Comparison of ENCODE assay signal across 15 cellular contexts in genomic region chr1:7389786-7390603, GRCh38.
DNase-seq lines count a peak whose midpoint lies in the region; ATAC-seq and TF ChIP-seq lines count a peak whose summit lies in the region.
"Had no signal": no experiment of that assay in that cellular context is flagged by ENCODE, and none has a peak within 500 bp of the region (broad histone marks: within the 10 kb centered on the region; RNA-seq: fewer than 3 reads in every experiment).

No MANE protein-coding gene starts in this region.

- H3K36me3 ChIP-seq in PC-3 (ENCODE audit: low read depth, low read length), result no peaks in the 10 kb centered on the region

- no peaks in the 10 kb centered on the region for H3K27me3 ChIP-seq in PC-3 (ENCODE audit: low read length)

- CTCF ChIA-PET in PC-3 (lab: Charles Lee), result no interaction called here

- H3K36me3 Mint-ChIP-seq in stimulated activated effector memory CD8-positive, alpha-beta T cell treated with anti-CD3 and anti-CD28 coated beads, Interleukin-12 subunit alpha, Interleukin-12 subunit beta, amount 100 ng/mL, for 72 hours, result no peaks in the 10 kb centered on the region
- H3K36me3 Mint-ChIP-seq: CD8-positive, alpha-beta T cell had no signal

- TF ChIP-seq CTCF in PC-3 (conservative IDR thresholded peaks at IDR 0.05; ENCODE audit: low read depth, low read length), result no peak

- no peaks in the 10 kb centered on the region for H3K79me2 ChIP-seq in PC-3 (ENCODE audit: low read length)

- no peaks in the 10 kb centered on the region for H3K9me2 ChIP-seq in PC-3 (replicated peaks; ENCODE audit: low read length)

- no peaks in the 10 kb centered on the region for H4K20me1 ChIP-seq in PC-3 (ENCODE audit: low read length)

- H3K4me2 ChIP-seq in PC-3 (ENCODE audit: low read length), result peak overlapping the region; percentile 35

- no peak overlapping the region for H3K27ac Mint-ChIP-seq in stimulated activated effector memory CD8-positive, alpha-beta T cell treated with anti-CD3 and anti-CD28 coated beads, Interleukin-12 subunit alpha, Interleukin-12 subunit beta, amount 100 ng/mL, for 72 hours
- H3K27ac Mint-ChIP-seq: activated T-helper 1 cell treated with anti-CD3 and anti-CD28 coated beads, Interleukin-12 subunit alpha, Interleukin-12 subunit beta, Interleukin-2, Interleukin-4 antibody, amounts not matched to agents 30 ng/mL and 10 ng/mL and 1 ng/mL, durations not matched to agents 14 hours and 24 hours and 36 hours; CD8-positive, alpha-beta T cell had no signal

- no TSS peak for BruUV-seq in PC-3 (replicated peaks; lab: Mats Ljungman, UMichigan)

- DNase-seq in PC-3 (peak; percentile 72), astrocyte of the hippocampus (ENCODE audit: low read depth, low spot score) (peak; percentile 20), left lobe of liver (ENCODE audit: low spot score) (peak; percentile 39)
- DNase-seq in stimulated activated effector memory CD8-positive, alpha-beta T cell treated with anti-CD3 and anti-CD28 coated beads, Interleukin-12 subunit alpha, Interleukin-12 subunit beta, amount 100 ng/mL, for 72 hours (ENCODE audit: low spot score in 2 of 2), result no peak
- DNase-seq: GDM1; GOT3; NK-92 treated with Interleukin-12 subunit alpha and Interleukin-12 subunit beta, amount 100 ng/mL, for 24 hours; stimulated activated CD4-positive, alpha-beta T cell treated with anti-CD3 and anti-CD28 coated beads, Interleukin-4, amount 100 ng/mL, for 24 hours; stimulated activated naive CD4-positive, alpha-beta T cell had no signal

- H3K27ac ChIP-seq in PC-3 (ENCODE audit: low read length), result peak overlapping the region; percentile 49

- no peaks in the 10 kb centered on the region for H3K9me3 Mint-ChIP-seq in stimulated activated effector memory CD8-positive, alpha-beta T cell treated with anti-CD3 and anti-CD28 coated beads, Interleukin-12 subunit alpha, Interleukin-12 subunit beta, amount 100 ng/mL, for 72 hours
- H3K9me3 Mint-ChIP-seq: activated T-helper 1 cell treated with anti-CD3 and anti-CD28 coated beads, Interleukin-12 subunit alpha, Interleukin-12 subunit beta, Interleukin-2, Interleukin-4 antibody, amounts not matched to agents 30 ng/mL and 10 ng/mL and 1 ng/mL, durations not matched to agents 14 hours and 24 hours and 36 hours; CD8-positive, alpha-beta T cell had no signal

- intact Hi-C loops in PC-3 (cut with micrococcal nuclease), result no loop called here

- no peak overlapping the region for H3K4me3 ChIP-seq in PC-3 (ENCODE audit: low read length)

- ATAC-seq in PC-3 (peak; percentile 79), left lobe of liver (no peak), GM21367 (IDR thresholded peaks at IDR 0.05; ENCODE audit: unreplicated experiment) (no peak), HG03442 (IDR thresholded peaks at IDR 0.05; ENCODE audit: unreplicated experiment) (no peak), HG02870 (IDR thresholded peaks at IDR 0.05; ENCODE audit: unreplicated experiment) (no peak)
- peak; percentile 44 for ATAC-seq in stimulated activated effector memory CD8-positive, alpha-beta T cell treated with anti-CD3 and anti-CD28 coated beads, Interleukin-12 subunit alpha, Interleukin-12 subunit beta, amount 100 ng/mL, for 72 hours
- ATAC-seq: activated CD4-positive, CD25-positive, alpha-beta regulatory T cell treated with anti-CD3 and anti-CD28 coated beads, Interleukin-2, amount 50 U/mL, for 24 hours; CD8-positive, alpha-beta T cell had no signal

- no peak overlapping the region for H3K4me3 Mint-ChIP-seq in stimulated activated effector memory CD8-positive, alpha-beta T cell treated with anti-CD3 and anti-CD28 coated beads, Interleukin-12 subunit alpha, Interleukin-12 subunit beta, amount 100 ng/mL, for 72 hours
- H3K4me3 Mint-ChIP-seq: activated T-helper 1 cell treated with anti-CD3 and anti-CD28 coated beads, Interleukin-12 subunit alpha, Interleukin-12 subunit beta, Interleukin-2, Interleukin-4 antibody, amounts not matched to agents 30 ng/mL and 10 ng/mL and 1 ng/mL, durations not matched to agents 14 hours and 24 hours and 36 hours; CD8-positive, alpha-beta T cell had no signal

- no peaks in the 10 kb centered on the region for H3F3A ChIP-seq in PC-3 (ENCODE audit: low read length, unreplicated experiment)

- H3K9ac ChIP-seq in PC-3 (ENCODE audit: low read length), result peak overlapping the region; percentile 21

- POLR2A ChIA-PET in PC-3 (lab: Charles Lee; ENCODE audit: unreplicated experiment), result no interaction called here

- H3K9me3 ChIP-seq in PC-3 (ENCODE audit: low read length), result no peaks in the 10 kb centered on the region

- peaks cover 24% of the 10 kb centered on the region for H3K4me1 ChIP-seq in PC-3 (ENCODE audit: insufficient read depth, low read length)

- no peaks in the 10 kb centered on the region for H3K4me1 Mint-ChIP-seq in stimulated activated effector memory CD8-positive, alpha-beta T cell treated with anti-CD3 and anti-CD28 coated beads, Interleukin-12 subunit alpha, Interleukin-12 subunit beta, amount 100 ng/mL, for 72 hours

- H2AFZ ChIP-seq in PC-3 (ENCODE audit: low read length), result no peak overlapping the region; the same call in 1 of the 2 replicates

Comparison
In these comparisons a context has a peak if more than half of its experiments do, and no peak if none do; other contexts are left out.
1. ATAC-seq: peak in PC-3 (single experiment) and stimulated activated effector memory CD8-positive, alpha-beta T cell treated with anti-CD3 and anti-CD28 coated beads, Interleukin-12 subunit alpha, Interleukin-12 subunit beta, amount 100 ng/mL, for 72 hours (single experiment); none in left lobe of liver (single experiment), GM21367 (single experiment), HG03442 (single experiment) and HG02870 (single experiment).
2. DNase-seq: peak in PC-3 (single experiment), astrocyte of the hippocampus (single experiment) and left lobe of liver (single experiment); none in stimulated activated effector memory CD8-positive, alpha-beta T cell treated with anti-CD3 and anti-CD28 coated beads, Interleukin-12 subunit alpha, Interleukin-12 subunit beta, amount 100 ng/mL, for 72 hours (0 of 2).